In genomic region chr16:57316390-57317017, GRCh38 we compare ENCODE assay signal across 11 cellular contexts. TPM values are rescaled to one million over a fixed set of nuclear protein-coding genes. Genes with fewer than 3 reads are reported as not detected.
DNase-seq lines count a peak whose midpoint lies in the region; ATAC-seq and TF ChIP-seq lines count a peak whose summit lies in the region.
"Had no signal": no experiment of that assay in that cellular context is flagged by ENCODE, and none has a peak within 500 bp of the region (broad histone marks: within the 10 kb centered on the region; RNA-seq: fewer than 3 reads in every experiment).

No MANE protein-coding gene starts in this region.

- peaks cover 0 to 56% (median 36%) of the 10 kb centered on the region in 9 donors for H3K4me1 ChIP-seq in heart right ventricle
- H3K4me1 ChIP-seq in gastrocnemius medialis, result peaks cover 0 to 7% of the 10 kb centered on the region in 2 donors
- H3K4me1 ChIP-seq: SJCRH30 had no signal

- H3K27ac ChIP-seq in heart right ventricle, result peak overlapping the region in 9 of 10 donors; percentile 62 to 87 (median 80)
- peak overlapping the region; percentile 55 to 71 (median 59) for H3K27ac ChIP-seq in gastrocnemius medialis
- H3K27ac ChIP-seq: SJCRH30 had no signal

- DNase-seq in GM03348 (ENCODE audit: low spot score) (peak; percentile 88), heart right ventricle (peak in 1 of 2 donors; percentile 79), gastrocnemius medialis (no peak), NCI-H187 (lab: John Stamatoyannopoulos, UW) (no peak), G401 (ENCODE audit: low spot score) (no peak)
- DNase-seq: activated effector memory CD4-positive, alpha-beta T cell treated with anti-CD3 and anti-CD28 coated beads, Interleukin-2, amount 50 U/mL, for 16 hours; SJCRH30 had no signal

- H3K4me3 ChIP-seq in heart right ventricle (no peak overlapping the region), gastrocnemius medialis (no peak overlapping the region)
- H3K4me3 ChIP-seq: SJCRH30 had no signal

- no peaks in the 10 kb centered on the region for H3K27me3 Mint-ChIP-seq in activated T-helper 17 cell treated with anti-CD3 and anti-CD28 coated beads, Interleukin-2, amount 50 U/mL, for 72 hours

- TF ChIP-seq CTCF in heart right ventricle (IDR thresholded peaks at IDR 0.05), result no peak
- no peak for TF ChIP-seq CTCF in gastrocnemius medialis (IDR thresholded peaks at IDR 0.05 in 4 of 5, conservative IDR thresholded peaks at IDR 0.05 in 1 of 5)

- TF ChIP-seq POLR2A in gastrocnemius medialis (IDR thresholded peaks at IDR 0.05), result no peak

- H3K9me3 ChIP-seq in heart right ventricle (no peaks in the 10 kb centered on the region), gastrocnemius medialis (no peaks in the 10 kb centered on the region)
- H3K9me3 ChIP-seq: SJCRH30 had no signal

- intact Hi-C loops in heart right ventricle (cut with DNase I), result loop anchor here in 2 of 10 donors (5.0 kb wide), 2 partner anchors 56 to 91 kb away; partner anchors contain the start of gene CX3CL1 (in 1 of the 2)
- intact Hi-C loops in gastrocnemius medialis (cut with DNase I; ENCODE audit: low total_unique reads), result no loop called here

- H3K9me3 Mint-ChIP-seq in activated T-helper 17 cell treated with anti-CD3 and anti-CD28 coated beads, Interleukin-2, amount 50 U/mL, for 72 hours, result no peaks in the 10 kb centered on the region

- H3K36me3 Mint-ChIP-seq in activated T-helper 17 cell treated with anti-CD3 and anti-CD28 coated beads, Interleukin-2, amount 50 U/mL, for 72 hours (ENCODE audit: low read depth), result no peaks in the 10 kb centered on the region

- no peak overlapping the region for H3K4me3 Mint-ChIP-seq in activated T-helper 17 cell treated with anti-CD3 and anti-CD28 coated beads, Interleukin-2, amount 50 U/mL, for 72 hours

- H3K4me1 Mint-ChIP-seq in activated T-helper 17 cell treated with anti-CD3 and anti-CD28 coated beads, Interleukin-2, amount 50 U/mL, for 72 hours, result peaks cover 12% of the 10 kb centered on the region

- H3K27me3 ChIP-seq in heart right ventricle (no peaks in the 10 kb centered on the region), gastrocnemius medialis (no peaks in the 10 kb centered on the region)
- H3K27me3 ChIP-seq: SJCRH30 had no signal

- H3K27ac Mint-ChIP-seq in activated T-helper 17 cell treated with anti-CD3 and anti-CD28 coated beads, Interleukin-2, amount 50 U/mL, for 72 hours, result peak overlapping the region; percentile 6

- WGBS in heart right ventricle, 2 donors, result 53 to 61% methylated on average over 3 of the region's 3 CpGs

- in situ Hi-C loops in gastrocnemius medialis (cut with MboI; ENCODE audit: low sequenced_read_pairs in 4 of 4), result no loop called here
- in situ Hi-C loops in G401 (cut with HindIII; ENCODE audit: low sequenced_read_pairs), result no loop called here

- H3K36me3 ChIP-seq in heart right ventricle, result no peaks in the 10 kb centered on the region
- H3K36me3 ChIP-seq in gastrocnemius medialis, result no peaks in the 10 kb centered on the region
- H3K36me3 ChIP-seq: SJCRH30 had no signal

- no peak for ATAC-seq in activated T-helper 17 cell treated with anti-CD3 and anti-CD28 coated beads, Interleukin-2, amount 50 U/mL, for 72 hours (replicated peaks)
- peak; percentile 78 to 92 (median 86) for ATAC-seq in heart right ventricle
- peak; percentile 74 to 77 for ATAC-seq in gastrocnemius medialis
- ATAC-seq in HG03097 (IDR thresholded peaks at IDR 0.05; ENCODE audit: low FRiP score, unreplicated experiment), result no peak
- no peak for ATAC-seq in HG02885 (IDR thresholded peaks at IDR 0.05; ENCODE audit: poor library complexity, unreplicated experiment)

RNA-seq across cellular contexts. Expression of gene PLLP, which starts 32.0 kb away (rescaled TPM):
- not detected for total RNA-seq in activated T-helper 17 cell treated with anti-CD3 and anti-CD28 coated beads, Interleukin-2, amount 50 U/mL, for 72 hours
- total RNA-seq in heart right ventricle (1 to 10 TPM; 1.7 to 4.0 (median 2.2) TPM), gastrocnemius medialis (1 to 10 TPM; 1.2 to 6.2 (median 4.7) TPM)
- 10 to 100 TPM in 1 of 2 donors, 1 to 10 TPM in 1; 7.0 to 10.6 TPM for polyA plus RNA-seq in heart right ventricle
- total RNA-seq in G401 (2014; rRNA removed; shearing (Covaris generic)), result 1.5 and 2.7 TPM in 2 replicates

RNA-seq across cellular contexts. Expression of gene CCL22, which starts 42.1 kb away (rescaled TPM):
- total RNA-seq in activated T-helper 17 cell treated with anti-CD3 and anti-CD28 coated beads, Interleukin-2, amount 50 U/mL, for 72 hours, result 10 to 100 TPM in 1 of 2 donors, 1 to 10 TPM in 1; 1.1 to 11.5 TPM
- total RNA-seq in heart right ventricle (under 1 TPM in 1 of 10 donors, not detected in 9; 0.60 TPM), gastrocnemius medialis (not detected)
- under 1 TPM in 1 of 2 donors, not detected in 1; 0.07 TPM for polyA plus RNA-seq in heart right ventricle
- total RNA-seq in G401 (2014; rRNA removed; shearing (Covaris generic)), result not detected in 2 replicates
- total RNA-seq: mononuclear cell, SJCRH30 had no signal

RNA-seq across cellular contexts. Expression of gene CX3CL1, which starts 55.8 kb away (rescaled TPM):
- not detected for total RNA-seq in activated T-helper 17 cell treated with anti-CD3 and anti-CD28 coated beads, Interleukin-2, amount 50 U/mL, for 72 hours
- 10 to 100 TPM in 9 of 10 donors, 1 to 10 TPM in 1; 7.8 to 46.3 (median 14.5) TPM for total RNA-seq in heart right ventricle
- 10 to 100 TPM; 15.1 to 19.0 TPM for polyA plus RNA-seq in heart right ventricle
- 10 to 100 TPM in 1 of 4 donors, 1 to 10 TPM in 3; 2.2 to 15.7 (median 6.7) TPM for total RNA-seq in gastrocnemius medialis
- total RNA-seq in G401 (2014; rRNA removed; shearing (Covaris generic)), result 0.43 TPM in 1 of 2 replicates, not detected in the other
- total RNA-seq: mononuclear cell had no signal

Comparison
In these comparisons a context has a peak if more than half of its experiments do, and no peak if none do; other contexts are left out.
1. ATAC-seq: peak in heart right ventricle (8 of 8) and gastrocnemius medialis (2 of 2); none in activated T-helper 17 cell treated with anti-CD3 and anti-CD28 coated beads, Interleukin-2, amount 50 U/mL, for 72 hours (single experiment), HG03097 (single experiment) and HG02885 (single experiment).